16 cellular contexts compared by ENCODE assay signal in genomic region chr3:160531311-160531710, GRCh38.
"Had no signal": no experiment of that assay in that cellular context is flagged by ENCODE, and none has a peak within 500 bp of the region (broad histone marks: within the 10 kb centered on the region; RNA-seq: fewer than 3 reads in every experiment).

No MANE protein-coding gene starts in this region.

- DNase-seq: activated CD4-positive, alpha-beta T cell treated with anti-CD3 and anti-CD28 coated beads, Interleukin-2, amount 50 U/mL, for 1 hour; activated CD4-positive, CD25-positive, alpha-beta regulatory T cell treated with anti-CD3 and anti-CD28 coated beads, Interleukin-2, amount 50 U/mL, for 72 hours; activated CD8-positive, alpha-beta T cell treated with anti-CD3 and anti-CD28 coated beads, Interleukin-2, amount 10 ng/mL, durations not matched to agents 7 days and 5 days; aorta; caudate nucleus; esophagus squamous epithelium; kidney glomerular epithelial cell; left lung; naive thymus-derived CD4-positive, alpha-beta T cell; stimulated activated CD4-positive, alpha-beta T cell treated with anti-CD3 and anti-CD28 coated beads, Interleukin-12 subunit alpha, Interleukin-12 subunit beta, amount 100 ng/mL, for 4 hours; stimulated activated naive CD8-positive, alpha-beta T cell treated with anti-CD3 and anti-CD28 coated beads, Interleukin-15, amount 100 ng/mL, for 72 hours; tibial artery had no signal

- H3K4me1 Mint-ChIP-seq: activated T-helper 17 cell treated with anti-CD3 and anti-CD28 coated beads, Interleukin-2, amount 50 U/mL, for 72 hours; brain; stimulated activated naive CD8-positive, alpha-beta T cell treated with anti-CD3 and anti-CD28 coated beads, Interleukin-15, amount 100 ng/mL, for 72 hours had no signal

- H3K4me3 Mint-ChIP-seq: activated CD8-positive, alpha-beta T cell treated with anti-CD3 and anti-CD28 coated beads, Interleukin-2, amount 10 ng/mL, durations not matched to agents 7 days and 5 days; activated T-helper 17 cell treated with anti-CD3 and anti-CD28 coated beads, Interleukin-2, amount 50 U/mL, for 72 hours; brain; naive thymus-derived CD4-positive, alpha-beta T cell; stimulated activated naive CD8-positive, alpha-beta T cell treated with anti-CD3 and anti-CD28 coated beads, Interleukin-15, amount 100 ng/mL, for 72 hours; T-helper 2 cell treated with Interferon-gamma antibody and Interleukin-4, amounts not matched to agents 5 μg/mL and 100 μg/mL, for 36 hours had no signal

- H3K9me3 Mint-ChIP-seq: activated naive CD4-positive, alpha-beta T cell treated with anti-CD3 and anti-CD28 coated beads, Interleukin-2, amount 50 U/mL, for 72 hours; activated T-helper 17 cell treated with anti-CD3 and anti-CD28 coated beads, Interleukin-2, amount 50 U/mL, for 72 hours; brain; naive thymus-derived CD4-positive, alpha-beta T cell; stimulated activated naive CD8-positive, alpha-beta T cell treated with anti-CD3 and anti-CD28 coated beads, Interleukin-15, amount 100 ng/mL, for 72 hours; T-helper 2 cell treated with Interferon-gamma antibody and Interleukin-4, amounts not matched to agents 5 μg/mL and 100 μg/mL, for 36 hours had no signal

- H3K27ac Mint-ChIP-seq: activated CD8-positive, alpha-beta T cell treated with anti-CD3 and anti-CD28 coated beads, Interleukin-2, amount 10 ng/mL, durations not matched to agents 7 days and 5 days; activated naive CD4-positive, alpha-beta T cell treated with anti-CD3 and anti-CD28 coated beads, Interleukin-2, amount 50 U/mL, for 72 hours; brain; stimulated activated naive CD8-positive, alpha-beta T cell treated with anti-CD3 and anti-CD28 coated beads, Interleukin-15, amount 100 ng/mL, for 72 hours; T-helper 2 cell treated with Interferon-gamma antibody and Interleukin-4, amounts not matched to agents 5 μg/mL and 100 μg/mL, for 36 hours had no signal

- ATAC-seq: activated CD8-positive, alpha-beta T cell treated with anti-CD3 and anti-CD28 coated beads, Interleukin-2, amount 10 ng/mL, durations not matched to agents 7 days and 5 days; activated naive CD4-positive, alpha-beta T cell treated with anti-CD3 and anti-CD28 coated beads, Interleukin-2, amount 50 U/mL, for 72 hours; activated T-helper 17 cell treated with anti-CD3 and anti-CD28 coated beads, Interleukin-2, amount 50 U/mL, for 72 hours; left lung; naive thymus-derived CD4-positive, alpha-beta T cell; stimulated activated naive CD8-positive, alpha-beta T cell treated with anti-CD3 and anti-CD28 coated beads, Interleukin-15, amount 100 ng/mL, for 72 hours had no signal

- H3K27me3 Mint-ChIP-seq: activated T-helper 17 cell treated with anti-CD3 and anti-CD28 coated beads, Interleukin-2, amount 50 U/mL, for 72 hours; brain; naive thymus-derived CD4-positive, alpha-beta T cell; stimulated activated naive CD8-positive, alpha-beta T cell treated with anti-CD3 and anti-CD28 coated beads, Interleukin-15, amount 100 ng/mL, for 72 hours had no signal
